In genomic region chr2:102672124-102672786, GRCh38 we compare ENCODE assay signal across 19 cellular contexts. TPM values are rescaled to one million over a fixed set of nuclear protein-coding genes. Genes with fewer than 3 reads are reported as not detected.
"Had no signal": no experiment of that assay in that cellular context is flagged by ENCODE, and none has a peak within 500 bp of the region (broad histone marks: within the 10 kb centered on the region; RNA-seq: fewer than 3 reads in every experiment).

No MANE protein-coding gene starts in this region.

- H3K27me3 ChIP-seq: sigmoid colon, upper lobe of left lung had no signal

- H3K4me3 ChIP-seq: heart left ventricle, left ventricle myocardium inferior, sigmoid colon, upper lobe of left lung had no signal

- ATAC-seq: heart left ventricle; stimulated activated naive B cell treated with anti-CD40 and anti-IgM and Interleukin-4, amounts not matched to agents 10 μg/mL and 1 μg/mL and 100 μg/mL, for 72 hours; WTC11 had no signal

- DNase-seq: activated CD4-positive, alpha-beta T cell treated with anti-CD3 and anti-CD28 coated beads, Interleukin-2, amount 10 ng/mL, durations not matched to agents 7 days and 5 days; activated CD8-positive, alpha-beta memory T cell treated with anti-CD3 and anti-CD28 coated beads for 24 hours; caudate nucleus; cortex of kidney; effector CD8-positive, alpha-beta T cell; foreskin melanocyte; heart left ventricle; kidney; left ventricle myocardium inferior; mesenchymal stem cell; nephron progenitor cell; sigmoid colon; stimulated activated CD4-positive, alpha-beta T cell treated with anti-CD3 and anti-CD28 coated beads, Interleukin-2, amount 100 ng/mL, for 24 hours; stimulated activated naive B cell treated with anti-CD40 and anti-IgM and Interleukin-4, amounts not matched to agents 10 μg/mL and 1 μg/mL and 100 μg/mL, for 72 hours; substantia nigra; upper lobe of left lung had no signal

- H3K4me1 ChIP-seq: heart left ventricle, left ventricle myocardium inferior, sigmoid colon, upper lobe of left lung had no signal

- H3K36me3 ChIP-seq: heart left ventricle, left ventricle myocardium inferior, sigmoid colon, upper lobe of left lung had no signal

- H3K4me1 Mint-ChIP-seq: activated CD4-positive, alpha-beta T cell treated with anti-CD3 and anti-CD28 coated beads, Interleukin-2, amount 10 ng/mL, durations not matched to agents 7 days and 5 days had no signal

- H3K36me3 Mint-ChIP-seq: activated naive CD4-positive, alpha-beta T cell treated with anti-CD3 and anti-CD28 coated beads, Interleukin-2, amount 50 U/mL, for 24 hours; stimulated activated naive B cell treated with anti-CD40 and anti-IgM and Interleukin-4, amounts not matched to agents 10 μg/mL and 1 μg/mL and 100 μg/mL, for 72 hours; WTC11 had no signal

- H3K27ac Mint-ChIP-seq: activated CD4-positive, alpha-beta T cell treated with anti-CD3 and anti-CD28 coated beads, Interleukin-2, amount 10 ng/mL, durations not matched to agents 7 days and 5 days; activated naive CD4-positive, alpha-beta T cell treated with anti-CD3 and anti-CD28 coated beads, Interleukin-2, amount 50 U/mL, for 24 hours; nephron progenitor cell; stimulated activated naive B cell treated with anti-CD40 and anti-IgM and Interleukin-4, amounts not matched to agents 10 μg/mL and 1 μg/mL and 100 μg/mL, for 72 hours; WTC11 had no signal

- H3K9me3 ChIP-seq: heart left ventricle, left ventricle myocardium inferior, sigmoid colon, upper lobe of left lung had no signal

- H3K4me3 Mint-ChIP-seq: activated CD4-positive, alpha-beta T cell treated with anti-CD3 and anti-CD28 coated beads, Interleukin-2, amount 10 ng/mL, durations not matched to agents 7 days and 5 days; activated naive CD4-positive, alpha-beta T cell treated with anti-CD3 and anti-CD28 coated beads, Interleukin-2, amount 50 U/mL, for 24 hours; nephron progenitor cell; stimulated activated naive B cell treated with anti-CD40 and anti-IgM and Interleukin-4, amounts not matched to agents 10 μg/mL and 1 μg/mL and 100 μg/mL, for 72 hours; WTC11 had no signal

- FAIRE-seq: kidney had no signal

- H3K27ac ChIP-seq: heart left ventricle, left ventricle myocardium inferior, sigmoid colon, upper lobe of left lung had no signal

- H3K9me3 Mint-ChIP-seq: activated CD4-positive, alpha-beta T cell treated with anti-CD3 and anti-CD28 coated beads, Interleukin-2, amount 10 ng/mL, durations not matched to agents 7 days and 5 days; activated naive CD4-positive, alpha-beta T cell treated with anti-CD3 and anti-CD28 coated beads, Interleukin-2, amount 50 U/mL, for 24 hours; nephron progenitor cell; stimulated activated naive B cell treated with anti-CD40 and anti-IgM and Interleukin-4, amounts not matched to agents 10 μg/mL and 1 μg/mL and 100 μg/mL, for 72 hours had no signal

RNA-seq across cellular contexts. Expression of gene SLC9A2, which starts 52.9 kb away (rescaled TPM):
- total RNA-seq: activated CD4-positive, alpha-beta T cell treated with anti-CD3 and anti-CD28 coated beads, Interleukin-2, amount 10 ng/mL, durations not matched to agents 7 days and 5 days; pulmonary artery endothelial cell had no signal
